Comparison of ENCODE assay signal across 8 cellular contexts in the genomic region with DNA sequence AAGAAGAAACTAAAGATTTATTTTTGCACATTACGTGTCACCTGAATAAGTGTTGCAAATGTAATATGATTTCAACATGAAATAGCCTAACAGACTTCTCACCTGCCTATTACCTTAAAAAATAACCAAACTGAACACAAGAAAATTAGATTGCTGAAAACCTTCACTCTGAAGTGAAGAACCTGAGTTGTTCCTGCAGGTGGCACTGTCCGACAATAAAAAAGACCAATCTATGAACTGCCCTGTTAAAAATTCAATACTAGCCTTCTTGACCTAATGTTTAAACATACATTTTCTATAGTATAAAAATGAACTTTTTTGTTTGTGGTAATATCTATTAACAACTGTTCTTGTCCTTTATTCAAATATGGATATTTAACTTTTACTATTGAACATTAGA.
DNase-seq lines count a peak whose midpoint lies in the region; ATAC-seq, FAIRE-seq and TF ChIP-seq lines count a peak whose summit lies in the region.

No MANE protein-coding gene starts in this region.

- H3K27me3 ChIP-seq in endodermal cell (ENCODE audit: control insufficient read depth, insufficient read depth, low read length, poor library complexity, severe bottlenecking) = peaks cover 12% of the 10 kb centered on the region

- H3K4me3 ChIP-seq in AG09309 (ENCODE audit: control insufficient read depth, low read depth, low read length) = no peak overlapping the region
- H3K4me3 ChIP-seq in endodermal cell (ENCODE audit: low read length) = no peak overlapping the region

- 14% methylated on average over 1 of the region's 2 CpGs; no CpG with 5 or more reads in 1 of the 2 experiments for WGBS in endodermal cell (ENCODE audit: insufficient coverage in 1 of 2, insufficient read length in 1 of 2), 2 experiments

- H3K27me3 Mint-ChIP-seq in endodermal cell (ENCODE audit: insufficient read depth) (peaks cover 41% of the 10 kb centered on the region), neural crest cell (ENCODE audit: low read depth) (no peaks in the 10 kb centered on the region)
- no peaks in the 10 kb centered on the region for H3K27me3 Mint-ChIP-seq in activated T-helper 17 cell treated with anti-CD3 and anti-CD28 coated beads, Interleukin-2, amount 50 U/mL, for 72 hours

- H3K27ac Mint-ChIP-seq in endodermal cell = no peak overlapping the region
- no peak overlapping the region for H3K27ac Mint-ChIP-seq in neural crest cell (ENCODE audit: unreplicated experiment)
- H3K27ac Mint-ChIP-seq in activated T-helper 17 cell treated with anti-CD3 and anti-CD28 coated beads, Interleukin-2, amount 50 U/mL, for 72 hours = no peak overlapping the region

- no peaks in the 10 kb centered on the region for H3K4me1 ChIP-seq in endodermal cell (ENCODE audit: control insufficient read depth, insufficient read depth, low read length)

- no peak for ATAC-seq in activated T-helper 17 cell treated with anti-CD3 and anti-CD28 coated beads, Interleukin-2, amount 50 U/mL, for 72 hours (replicated peaks)
- no peak for ATAC-seq in HG02884 (IDR thresholded peaks at IDR 0.05; ENCODE audit: unreplicated experiment)

- no peaks in the 10 kb centered on the region for H3K36me3 ChIP-seq in endodermal cell (ENCODE audit: control insufficient read depth, insufficient read depth, low read length)

- no peak overlapping the region for H3K9ac ChIP-seq in endodermal cell (ENCODE audit: extremely low read depth, low read length, poor library complexity, severe bottlenecking)

- DNase-seq in AG09309 (ENCODE audit: low read depth) (no peak), HT-29 (ENCODE audit: low spot score) (peak; percentile 50), RWPE1 (ENCODE audit: low spot score) (peak; percentile 15), endodermal cell (peak; percentile 62), neural crest cell (ENCODE audit: low read depth, low spot score) (peak; percentile 53)

- no peaks in the 10 kb centered on the region for H3K9me3 ChIP-seq in endodermal cell (ENCODE audit: control insufficient read depth, low read length)

- POLR2A ChIA-PET in RWPE1 (lab: Yijun Ruan, JAX; ENCODE audit: low non-redundant PET) = no interaction called here

- CTCF ChIA-PET in RWPE1 (lab: Yijun Ruan, JAX) = interaction anchor here (0.7 kb wide), 1 partner anchor 931 kb away, joined by 3 read pairs; no protein-coding TSS in a partner anchor

- TF ChIP-seq CTCF in AG09309 (IDR thresholded peaks at IDR 0.05; ENCODE audit: control insufficient read depth, insufficient read depth, low read depth, low read length, missing control alignments) (peak; percentile 44), RWPE1 (conservative IDR thresholded peaks at IDR 0.05; ENCODE audit: low read depth) (peak; percentile 41; the same call in 1 of the 2 replicates), endodermal cell (conservative IDR thresholded peaks at IDR 0.05) (peak; percentile 90), neural crest cell (conservative IDR thresholded peaks at IDR 0.05) (peak; percentile 91)

- FAIRE-seq in G401.6 (lab: Jason Lieb, UNC) = peak; percentile 93

- H3K4me3 Mint-ChIP-seq in endodermal cell = no peak overlapping the region
- no peak overlapping the region for H3K4me3 Mint-ChIP-seq in neural crest cell
- no peak overlapping the region for H3K4me3 Mint-ChIP-seq in activated T-helper 17 cell treated with anti-CD3 and anti-CD28 coated beads, Interleukin-2, amount 50 U/mL, for 72 hours

- H3K4me1 Mint-ChIP-seq in endodermal cell (peaks cover 8% of the 10 kb centered on the region), neural crest cell (no peaks in the 10 kb centered on the region)
- no peaks in the 10 kb centered on the region for H3K4me1 Mint-ChIP-seq in activated T-helper 17 cell treated with anti-CD3 and anti-CD28 coated beads, Interleukin-2, amount 50 U/mL, for 72 hours

- H3K9me3 Mint-ChIP-seq in endodermal cell (peaks cover 7% of the 10 kb centered on the region), neural crest cell (no peaks in the 10 kb centered on the region)
- H3K9me3 Mint-ChIP-seq in activated T-helper 17 cell treated with anti-CD3 and anti-CD28 coated beads, Interleukin-2, amount 50 U/mL, for 72 hours = no peaks in the 10 kb centered on the region

- H3K27ac ChIP-seq in RWPE1 (no peak overlapping the region), endodermal cell (ENCODE audit: low read depth, low read length) (no peak overlapping the region)

- no peaks in the 10 kb centered on the region for H3K36me3 Mint-ChIP-seq in endodermal cell (ENCODE audit: low read depth)
- H3K36me3 Mint-ChIP-seq in neural crest cell (ENCODE audit: low read depth) = no peaks in the 10 kb centered on the region
- no peaks in the 10 kb centered on the region for H3K36me3 Mint-ChIP-seq in activated T-helper 17 cell treated with anti-CD3 and anti-CD28 coated beads, Interleukin-2, amount 50 U/mL, for 72 hours (ENCODE audit: low read depth)

Comparison
In these comparisons a context has a peak if more than half of its experiments do, and no peak if none do; other contexts are left out.
1. CTCF ChIP-seq: peak in every context shown above with its lines; median percentile 91 in neural crest cell; 90 in endodermal cell; 44 in AG09309; 41 in RWPE1.